8 cellular contexts compared by ENCODE assay signal in the genomic region with DNA sequence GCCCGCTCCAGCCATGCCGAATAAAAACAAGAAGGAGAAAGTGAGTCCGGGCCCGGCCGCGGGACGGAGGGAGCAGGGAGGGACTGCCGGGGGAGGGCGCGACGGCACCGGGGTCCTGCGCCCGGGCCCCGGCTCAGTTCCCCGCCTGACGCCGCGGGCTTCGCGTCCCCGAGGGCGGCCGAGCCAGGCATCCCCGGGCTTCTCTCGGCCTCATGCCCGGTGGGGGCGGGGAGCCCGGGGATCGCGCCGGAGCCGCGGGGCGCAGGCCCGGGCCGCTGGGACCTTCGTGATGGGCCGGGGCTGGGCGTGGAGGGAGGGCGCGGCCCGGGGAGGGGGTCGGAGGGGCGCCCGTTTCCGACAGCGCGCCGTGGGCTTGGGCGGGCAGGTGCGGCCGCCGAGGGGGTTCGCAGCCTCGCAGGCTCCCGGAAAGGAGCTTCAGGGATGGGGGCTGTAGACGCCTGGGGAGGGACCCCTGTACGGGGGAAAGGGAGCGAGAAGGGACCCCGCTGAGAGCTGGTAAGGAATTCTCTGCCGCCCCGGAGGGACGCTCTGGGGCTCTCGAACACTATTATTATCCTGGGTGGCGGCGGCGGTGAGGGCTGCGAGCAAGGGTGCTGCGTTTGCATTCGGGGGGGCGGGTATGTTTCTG. TPM values are rescaled to one million over a fixed set of nuclear protein-coding genes. Genes with fewer than 3 reads are reported as not detected.
DNase-seq lines count a peak whose midpoint lies in the region; ATAC-seq and TF ChIP-seq lines count a peak whose summit lies in the region.

No MANE protein-coding gene starts in this region.

- no peaks in the 10 kb centered on the region for H3K27me3 Mint-ChIP-seq in T-helper 17 cell
- no peaks in the 10 kb centered on the region for H3K27me3 Mint-ChIP-seq in MCF 10A (ENCODE audit: insufficient read depth, unreplicated experiment)

- no peaks in the 10 kb centered on the region for H3K27me3 ChIP-seq in SK-N-SH (ENCODE audit: insufficient read depth)

- intact Hi-C loops in MCF 10A (cut with micrococcal nuclease): loop anchor here (2.0 to 5.0 kb wide), 2 partner anchors 29 to 40 kb away; no protein-coding TSS in a partner anchor

- POLR2A ChIA-PET in SK-N-SH (lab: Yijun Ruan, JAX) (no interaction called here), MCF 10A (lab: Yijun Ruan, JAX) (interaction anchor here (0.7 to 2.8 kb wide), 17 partner anchors 9 to 600 kb away, joined by 3 to 32 read pairs (median 3); no protein-coding TSS in a partner anchor)

- H3K4me3 ChIP-seq in SK-N-SH (ENCODE audit: low read depth in 2 of 2, low read length in 1 of 2): peak overlapping the region; percentile 78 to 81

- no peaks in the 10 kb centered on the region for H3K9me2 ChIP-seq in SK-N-SH

- H3K9ac ChIP-seq in SK-N-SH: peak overlapping the region; percentile 78

- no peak for TF ChIP-seq EP300 in SK-N-SH (IDR thresholded peaks at IDR 0.05; ENCODE audit: borderline replicate concordance in 1 of 2, low read depth in 1 of 2, low read length in 1 of 2)

- H4K20me1 ChIP-seq in SK-N-SH (ENCODE audit: insufficient read depth): no peaks in the 10 kb centered on the region

- H3K36me3 ChIP-seq in SK-N-SH (replicated peaks in 1 of 2; ENCODE audit: control insufficient read depth in 1 of 2, insufficient read depth in 2 of 2, low read length in 1 of 2): peaks cover 25 to 28% of the 10 kb centered on the region in 2 experiments

- H3K27ac ChIP-seq in SK-N-SH (ENCODE audit: low read depth in 2 of 2, low read length in 1 of 2): peak overlapping the region; percentile 52 to 73; a peak in 2 of 4 replicates

- H3K9me3 ChIP-seq in SK-N-SH: no peaks in the 10 kb centered on the region
- H3K9me3 ChIP-seq in T-helper 17 cell (ENCODE audit: control insufficient read depth, low read length, poor library complexity, severe bottlenecking): no peaks in the 10 kb centered on the region

- CTCF ChIA-PET in SK-N-SH (lab: Yijun Ruan, JAX): interaction anchor here (0.9 to 4.7 kb wide), 3 partner anchors 10 to 199 kb away, joined by 3 to 45 read pairs (median 9); no protein-coding TSS in a partner anchor
- CTCF ChIA-PET in MCF 10A (lab: Yijun Ruan, JAX): interaction anchor here (0.5 to 1.7 kb wide), 6 partner anchors 9 to 521 kb away, joined by 3 to 10 read pairs (median 4); no protein-coding TSS in a partner anchor

- no peak for ATAC-seq in SK-N-SH treated with all-trans-retinoic acid at 6 μM for 48 hours
- peak; percentile 29 for ATAC-seq in HG03045 (IDR thresholded peaks at IDR 0.05; ENCODE audit: unreplicated experiment)
- no peak for ATAC-seq in T-helper 17 cell

- H3K36me3 Mint-ChIP-seq in T-helper 17 cell (ENCODE audit: low read depth) (no peaks in the 10 kb centered on the region), MCF 10A (ENCODE audit: insufficient read depth, unreplicated experiment) (peaks cover 38% of the 10 kb centered on the region)

- H3K9me3 Mint-ChIP-seq in MCF 10A (ENCODE audit: unreplicated experiment): peaks cover 6% of the 10 kb centered on the region

- peaks cover 3 to 15% of the 10 kb centered on the region in 2 experiments; a peak in 2 of 4 replicates for H3K4me1 ChIP-seq in SK-N-SH (ENCODE audit: control insufficient read depth in 1 of 2, insufficient read depth in 2 of 2, low read depth in 1 of 2, low read length in 1 of 2)

- H3K4me3 Mint-ChIP-seq in T-helper 17 cell (peak overlapping the region; percentile 95), MCF 10A (ENCODE audit: unreplicated experiment) (peak overlapping the region; percentile 76)

- H3F3A ChIP-seq in SK-N-SH (replicated peaks; ENCODE audit: insufficient read depth): peaks cover 4% of the 10 kb centered on the region

- TF ChIP-seq RAD21 in SK-N-SH (IDR thresholded peaks at IDR 0.05; ENCODE audit: low read length): no peak

- DNase-seq in SK-N-SH (peak; percentile 80), T-helper 17 cell (peak in 2 of 3 donors; percentile 31 to 37), MCF 10A (ENCODE audit: unreplicated experiment) (peak; percentile 12), left kidney (ENCODE audit: low read depth, low spot score) (peak; percentile 72), H4 (ENCODE audit: low spot score) (no peak)
- DNase-seq in stimulated activated CD4-positive, alpha-beta T cell treated with anti-CD3 and anti-CD28 coated beads, Interleukin-4, amount 100 ng/mL, for 1 hour: peak; percentile 57

- peaks cover 9% of the 10 kb centered on the region; the same call in 1 of the 2 replicates for H3K79me2 ChIP-seq in SK-N-SH (ENCODE audit: insufficient read depth)

- H3K27ac Mint-ChIP-seq in T-helper 17 cell (peak overlapping the region; percentile 54), MCF 10A (ENCODE audit: low read depth, unreplicated experiment) (no peak overlapping the region)

- peak overlapping the region; percentile 89 for H3K4me2 ChIP-seq in SK-N-SH

- no TSS peak for BruUV-seq in MCF 10A (replicated peaks; lab: Mats Ljungman, UMichigan)

- H3K4me1 Mint-ChIP-seq in T-helper 17 cell (peaks cover 42% of the 10 kb centered on the region), MCF 10A (ENCODE audit: insufficient read depth, unreplicated experiment) (peaks cover 20% of the 10 kb centered on the region)

- peak overlapping the region; percentile 67; the same call in 1 of the 2 replicates for H2AFZ ChIP-seq in SK-N-SH (ENCODE audit: low read depth)

- TF ChIP-seq CTCF in SK-N-SH (IDR thresholded peaks at IDR 0.05) (no peak), MCF 10A (IDR thresholded peaks at IDR 0.05; ENCODE audit: unreplicated experiment) (no peak)

- WGBS in SK-N-SH (ENCODE audit: low lambda C conversion rate): under 1% methylated on average over 16 of the region's 72 CpGs

TF ChIP-seq in SK-N-SH, 30 proteins besides CTCF, POLR2A, EP300 and RAD21:
- TF ChIP-seq, protein P1, sequence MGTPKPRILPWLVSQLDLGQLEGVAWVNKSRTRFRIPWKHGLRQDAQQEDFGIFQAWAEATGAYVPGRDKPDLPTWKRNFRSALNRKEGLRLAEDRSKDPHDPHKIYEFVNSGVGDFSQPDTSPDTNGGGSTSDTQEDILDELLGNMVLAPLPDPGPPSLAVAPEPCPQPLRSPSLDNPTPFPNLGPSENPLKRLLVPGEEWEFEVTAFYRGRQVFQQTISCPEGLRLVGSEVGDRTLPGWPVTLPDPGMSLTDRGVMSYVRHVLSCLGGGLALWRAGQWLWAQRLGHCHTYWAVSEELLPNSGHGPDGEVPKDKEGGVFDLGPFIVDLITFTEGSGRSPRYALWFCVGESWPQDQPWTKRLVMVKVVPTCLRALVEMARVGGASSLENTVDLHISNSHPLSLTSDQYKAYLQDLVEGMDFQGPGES (IDR thresholded peaks at IDR 0.05; ENCODE audit: low read depth, low read length): no peak
- TF ChIP-seq NRF1 (IDR thresholded peaks at IDR 0.05; ENCODE audit: low read depth, low read length): no peak
TF ChIP-seq in SK-N-SH: peak in this region for 0.

TF ChIP-seq in SK-N-SH treated with all-trans-retinoic acid at 6 μM for 48 hours, 23 proteins besides CTCF, POLR2A, EP300 and RAD21:
- TF ChIP-seq TCF4 (CRISPR knock-in tag; IDR thresholded peaks at IDR 0.05; ENCODE audit: borderline replicate concordance): no peak
- TF ChIP-seq ZNF565 (CRISPR knock-in tag; conservative IDR thresholded peaks at IDR 0.05; ENCODE audit: low read depth): no peak
- TF ChIP-seq, protein P2, sequence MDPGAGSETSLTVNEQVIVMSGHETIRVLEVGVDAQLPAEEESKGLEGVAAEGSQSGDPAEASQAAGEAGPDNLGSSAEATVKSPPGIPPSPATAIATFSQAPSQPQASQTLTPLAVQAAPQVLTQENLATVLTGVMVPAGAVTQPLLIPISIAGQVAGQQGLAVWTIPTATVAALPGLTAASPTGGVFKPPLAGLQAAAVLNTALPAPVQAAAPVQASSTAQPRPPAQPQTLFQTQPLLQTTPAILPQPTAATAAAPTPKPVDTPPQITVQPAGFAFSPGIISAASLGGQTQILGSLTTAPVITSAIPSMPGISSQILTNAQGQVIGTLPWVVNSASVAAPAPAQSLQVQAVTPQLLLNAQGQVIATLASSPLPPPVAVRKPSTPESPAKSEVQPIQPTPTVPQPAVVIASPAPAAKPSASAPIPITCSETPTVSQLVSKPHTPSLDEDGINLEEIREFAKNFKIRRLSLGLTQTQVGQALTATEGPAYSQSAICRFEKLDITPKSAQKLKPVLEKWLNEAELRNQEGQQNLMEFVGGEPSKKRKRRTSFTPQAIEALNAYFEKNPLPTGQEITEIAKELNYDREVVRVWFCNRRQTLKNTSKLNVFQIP (CRISPR knock-in tag; IDR thresholded peaks at IDR 0.05; ENCODE audit: borderline replicate concordance, low read depth): no peak
- no peak for TF ChIP-seq ESRRG (CRISPR knock-in tag; IDR thresholded peaks at IDR 0.05)
- TF ChIP-seq, protein P3, sequence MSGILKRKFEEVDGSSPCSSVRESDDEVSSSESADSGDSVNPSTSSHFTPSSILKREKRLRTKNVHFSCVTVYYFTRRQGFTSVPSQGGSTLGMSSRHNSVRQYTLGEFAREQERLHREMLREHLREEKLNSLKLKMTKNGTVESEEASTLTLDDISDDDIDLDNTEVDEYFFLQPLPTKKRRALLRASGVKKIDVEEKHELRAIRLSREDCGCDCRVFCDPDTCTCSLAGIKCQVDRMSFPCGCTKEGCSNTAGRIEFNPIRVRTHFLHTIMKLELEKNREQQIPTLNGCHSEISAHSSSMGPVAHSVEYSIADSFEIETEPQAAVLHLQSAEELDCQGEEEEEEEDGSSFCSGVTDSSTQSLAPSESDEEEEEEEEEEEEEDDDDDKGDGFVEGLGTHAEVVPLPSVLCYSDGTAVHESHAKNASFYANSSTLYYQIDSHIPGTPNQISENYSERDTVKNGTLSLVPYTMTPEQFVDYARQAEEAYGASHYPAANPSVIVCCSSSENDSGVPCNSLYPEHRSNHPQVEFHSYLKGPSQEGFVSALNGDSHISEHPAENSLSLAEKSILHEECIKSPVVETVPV (CRISPR knock-in tag; IDR thresholded peaks at IDR 0.05): no peak

RNA-seq across cellular contexts. Expression of a gene that starts 0.5 kb away (rescaled TPM):
- 43.7 and 61.0 TPM in 2 replicates for polyA plus RNA-seq in SK-N-SH (2012; rRNA removed)
- polyA plus RNA-seq in SK-N-SH (2012; cell fraction: cytosol; rRNA removed): 61.5 and 75.2 TPM in 2 replicates
- polyA plus RNA-seq in SK-N-SH (2012; cell fraction: nucleus; rRNA removed): 40.4 and 72.7 TPM in 2 replicates
- total RNA-seq in T-helper 17 cell (100 to 1,000 TPM; 516 to 530 TPM), MCF 10A (2022) (118 and 122 TPM in 2 replicates)
- 70.7 and 101 TPM in 2 replicates for total RNA-seq in H4 (2014; rRNA removed; shearing (Covaris generic))
